Comparison of ENCODE assay signal across 26 cellular contexts in the genomic region with DNA sequence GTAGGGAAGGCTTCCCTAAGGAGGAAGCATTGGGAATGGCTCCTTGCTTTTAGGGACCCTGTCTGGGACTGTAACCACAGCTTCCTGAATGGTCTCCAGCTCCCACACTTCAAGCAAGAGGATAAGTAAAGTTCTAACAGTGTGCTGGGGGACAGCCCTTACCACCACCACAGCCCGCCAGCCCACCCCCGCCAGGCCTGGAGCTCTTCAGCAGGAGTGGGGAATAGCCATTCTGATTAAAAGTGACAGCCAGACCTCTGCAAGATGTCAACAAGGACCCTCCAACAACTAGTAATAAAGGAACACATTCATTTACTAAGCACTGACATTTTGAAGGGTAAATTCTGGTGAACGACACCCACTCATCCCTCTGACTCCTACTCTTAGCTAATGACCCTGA. TPM values are rescaled to one million over a fixed set of nuclear protein-coding genes. Genes with fewer than 3 reads are reported as not detected.
A peak's percentile ranks its signal among the peaks of the same experiment; 100 is the strongest.
DNase-seq lines count a peak whose midpoint lies in the region; FAIRE-seq and TF ChIP-seq lines count a peak whose summit lies in the region.
"Had no signal": no experiment of that assay in that cellular context is flagged by ENCODE, and none has a peak within 500 bp of the region (broad histone marks: within the 10 kb centered on the region; RNA-seq: fewer than 3 reads in every experiment).

No MANE protein-coding gene starts in this region.

- H2BK120ac ChIP-seq in H1 (replicated peaks; ENCODE audit: low read depth, low read length), result no peak overlapping the region

- H3K9me3 ChIP-seq in cardiac muscle cell (ENCODE audit: low read depth) (no peaks in the 10 kb centered on the region), left ventricle myocardium inferior (replicated peaks) (no peaks in the 10 kb centered on the region), H1 (ENCODE audit: insufficient read depth in 2 of 2, low read depth in 1 of 2, low read length in 1 of 2) (no peaks in the 10 kb centered on the region), sigmoid colon (no peaks in the 10 kb centered on the region)
- H3K9me3 ChIP-seq: MG63 had no signal

- H4K5ac ChIP-seq in H1 (ENCODE audit: insufficient read length, low read depth, low read length), result no peak overlapping the region

- H3K14ac ChIP-seq in H1 (ENCODE audit: insufficient read length), result no peak overlapping the region

- POLR2A ChIA-PET in H1 (lab: Charles Lee; ENCODE audit: partially characterized antibody), result interaction anchor here (1.3 to 1.8 kb wide), 2 partner anchors 12 to 15 kb away, joined by 3 to 6 read pairs; no protein-coding TSS in a partner anchor

- no peak overlapping the region for H4K8ac ChIP-seq in H1 (ENCODE audit: extremely low read depth, insufficient read depth, low read length)

- no peak overlapping the region for H3K56ac ChIP-seq in H1 (replicated peaks; ENCODE audit: insufficient read length, low read depth, low read length)

- no peaks in the 10 kb centered on the region for H3K79me2 ChIP-seq in H1 (ENCODE audit: control insufficient read depth in 1 of 2, insufficient read depth in 2 of 2, low read length in 2 of 2)

- no peak overlapping the region; the same call in 1 of the 2 replicates for H2BK12ac ChIP-seq in H1 (ENCODE audit: low read depth, low read length)

- no peak for FAIRE-seq in H1 (lab: Jason Lieb, UNC)
- FAIRE-seq: A204.1, D721Med, RCC 7860 had no signal

- H3K9ac ChIP-seq in H1 (replicated peaks in 1 of 4; ENCODE audit: extremely low read depth in 1 of 4, low read depth in 3 of 4, low read length in 3 of 4), result no peak overlapping the region

- H3K4me1 ChIP-seq in cardiac muscle cell (ENCODE audit: low read depth) (peaks cover 27% of the 10 kb centered on the region), left ventricle myocardium inferior (peaks cover 16% of the 10 kb centered on the region), H1 (replicated peaks in 1 of 4; ENCODE audit: control insufficient read depth in 3 of 4, insufficient read depth in 4 of 4, low read length in 3 of 4) (peaks cover 8 to 36% (median 18%) of the 10 kb centered on the region in 4 experiments), sigmoid colon (peaks cover 0 to 17% (median 16%) of the 10 kb centered on the region in 4 donors)

- no peaks in the 10 kb centered on the region for H3K79me1 ChIP-seq in H1 (ENCODE audit: low read depth, low read length)

- H3K4me2 ChIP-seq in H1 (ENCODE audit: insufficient read depth in 1 of 2, low read depth in 2 of 2, low read length in 2 of 2), result no peak overlapping the region

- TF ChIP-seq CTCF in cardiac muscle cell (IDR thresholded peaks at IDR 0.05; ENCODE audit: low read depth, low read length) (no peak), left ventricle myocardium inferior (IDR thresholded peaks at IDR 0.05; ENCODE audit: borderline replicate concordance) (no peak), H1 (IDR thresholded peaks at IDR 0.05; ENCODE audit: control extremely low read depth in 1 of 3, insufficient read depth in 1 of 3, low read depth in 1 of 3, low read length in 3 of 3) (no peak), sigmoid colon (IDR thresholded peaks at IDR 0.05) (no peak)

- no peak overlapping the region for H2BK5ac ChIP-seq in H1 (ENCODE audit: low read depth, low read length)

- H3K4ac ChIP-seq in H1 (replicated peaks; ENCODE audit: insufficient read length, low read depth, low read length), result no peak overlapping the region

- H2BK20ac ChIP-seq in H1 (ENCODE audit: low read length), result peak overlapping the region; percentile 49; the same call in 1 of the 2 replicates

- peak overlapping the region; percentile 6; the same call in 1 of the 2 replicates for H2BK15ac ChIP-seq in H1 (ENCODE audit: low read length)

- H4K91ac ChIP-seq in H1 (replicated peaks; ENCODE audit: insufficient read length, low read length), result no peak overlapping the region

- H3K18ac ChIP-seq in H1 (ENCODE audit: extremely low read depth, low read length), result no peak overlapping the region

- H3K23me2 ChIP-seq in H1 (ENCODE audit: low read depth, low read length), result no peaks in the 10 kb centered on the region

- H3K4me3 ChIP-seq in cardiac muscle cell (no peak overlapping the region), left ventricle myocardium inferior (no peak overlapping the region), H1 (ENCODE audit: extremely low read depth in 1 of 4, insufficient read depth in 2 of 4, low read depth in 3 of 4, low read length in 4 of 4) (no peak overlapping the region), sigmoid colon (no peak overlapping the region)
- H3K4me3 ChIP-seq: MG63 had no signal

- no peak overlapping the region for H2AFZ ChIP-seq in H1 (ENCODE audit: low read length)

- CTCF ChIA-PET in H1 (lab: Charles Lee; ENCODE audit: partially characterized antibody), result interaction anchor here (1.0 to 2.9 kb wide), 6 partner anchors 8 to 56 kb away, joined by 3 to 15 read pairs (median 3); no protein-coding TSS in a partner anchor

- H3K27ac ChIP-seq in cardiac muscle cell (peak overlapping the region; percentile 31), left ventricle myocardium inferior (replicated peaks) (no peak overlapping the region), H1 (ENCODE audit: low read depth, low read length) (no peak overlapping the region), sigmoid colon (peak overlapping the region in 1 of 4 donors; percentile 87), substantia nigra (ENCODE audit: low read depth, low read length, poor library complexity, severe bottlenecking) (no peak overlapping the region)

- DNase-seq in cardiac muscle cell (ENCODE audit: low read depth in 1 of 2, low spot score in 1 of 2) (peak in 1 of 2 donors; percentile 82), left ventricle myocardium inferior (no peak), KBM-7 (peak; percentile 55), H1 (ENCODE audit: low read depth in 1 of 2, low spot score in 2 of 2) (no peak), sigmoid colon (peak; percentile 38), substantia nigra (lab: John Stamatoyannopoulos, UW) (no peak)
- no peak for DNase-seq in activated CD4-positive, alpha-beta T cell treated with anti-CD3 and anti-CD28 coated beads, Interleukin-2, amount 50 U/mL, for 1 hour
- no peak for DNase-seq in stimulated activated CD4-positive, alpha-beta T cell treated with anti-CD3 and anti-CD28 coated beads, Interleukin-1b, Interleukin-23, amount 100 ng/mL, for 48 hours
- DNase-seq: DMS53, EL, Kasumi-1, MG63, NCI-H1092, NCI-H1436, NCI-H187 treated with DMSO at 0.1 percent for 48 hours, NCI-H2107, NCI-H2227 treated with DMSO at 0.1 percent for 48 hours, NCI-H510A treated with DMSO at 0.1 percent for 48 hours, NCI-H774, OCI-M1 had no signal

- no peaks in the 10 kb centered on the region for H4K20me1 ChIP-seq in H1 (replicated peaks in 1 of 2; ENCODE audit: control insufficient read depth in 1 of 2, insufficient read depth in 2 of 2, low read length in 2 of 2)

- TF ChIP-seq RAD21 in H1 (IDR thresholded peaks at IDR 0.05 in 1 of 2, conservative IDR thresholded peaks at IDR 0.05 in 1 of 2; ENCODE audit: low read depth in 2 of 2, low read length in 2 of 2), result no peak

- intact Hi-C loops in left ventricle myocardium inferior (cut with micrococcal nuclease), result loop anchor here (10.0 kb wide), 1 partner anchor 167 kb away; the partner anchor contains the start of gene HES1
- intact Hi-C loops in sigmoid colon (cut with DNase I), result no loop called here

- in situ Hi-C loops in KBM-7 (cut with MboI; ENCODE audit: low pct_unique_long_range_greater_than_20kb, low sequenced_read_pairs), result no loop called here

- no peak overlapping the region for H3K23ac ChIP-seq in H1 (ENCODE audit: insufficient read length)

- H3K27me3 ChIP-seq in cardiac muscle cell (no peaks in the 10 kb centered on the region), left ventricle myocardium inferior (ENCODE audit: low read depth) (peaks cover 46% of the 10 kb centered on the region), H1 (replicated peaks in 1 of 4; ENCODE audit: control insufficient read depth in 3 of 4, extremely low read depth in 1 of 4, insufficient read depth in 3 of 4, low read length in 3 of 4) (peaks cover 0 to 2% (median 0%) of the 10 kb centered on the region in 4 experiments; a peak in 3 of 7 replicates), sigmoid colon (no peaks in the 10 kb centered on the region)
- H3K27me3 ChIP-seq: MG63 had no signal

- no peaks in the 10 kb centered on the region for H3K36me3 ChIP-seq in cardiac muscle cell
- no peaks in the 10 kb centered on the region for H3K36me3 ChIP-seq in left ventricle myocardium inferior
- H3K36me3 ChIP-seq in H1 (ENCODE audit: control insufficient read depth in 2 of 4, insufficient read depth in 4 of 4, low read length in 3 of 4), result no peaks in the 10 kb centered on the region
- H3K36me3 ChIP-seq in sigmoid colon, result no peaks in the 10 kb centered on the region
- H3K36me3 ChIP-seq: MG63 had no signal

- H2AK5ac ChIP-seq in H1 (ENCODE audit: low read depth, low read length), result no peak overlapping the region

- no peak for TF ChIP-seq POLR2A in H1 (IDR thresholded peaks at IDR 0.05; ENCODE audit: control extremely low read depth in 1 of 2, low read depth in 2 of 2, low read length in 2 of 2)
- TF ChIP-seq POLR2A in sigmoid colon (IDR thresholded peaks at IDR 0.05), result no peak

- TF ChIP-seq EP300 in H1 (IDR thresholded peaks at IDR 0.05; ENCODE audit: borderline replicate concordance in 1 of 2, low read depth in 2 of 2, low read length in 2 of 2) (no peak), sigmoid colon (IDR thresholded peaks at IDR 0.05) (no peak)

- WGBS in H1 (ENCODE audit: extremely low coverage in 1 of 2, insufficient coverage in 1 of 2, insufficient read length in 1 of 2, insufficient replicate concordance in 2 of 2, low coverage in 1 of 2, low lambda C conversion rate in 2 of 2, missing lambda C conversion rate in 1 of 2), 2 experiments, result 96% methylated on average over 3 of the region's 3 CpGs; no CpG with 5 or more reads in 1 of the 2 experiments
- 92 to 93% methylated on average over 3 of the region's 3 CpGs for WGBS in sigmoid colon, 2 donors

TF ChIP-seq in H1, 55 proteins besides CTCF, POLR2A, EP300 and RAD21 (continues in another document):
- no peak for TF ChIP-seq GTF2F1 (IDR thresholded peaks at IDR 0.05; ENCODE audit: borderline replicate concordance, low read depth, low read length)
- no peak for TF ChIP-seq HDAC2 (IDR thresholded peaks at IDR 0.05; ENCODE audit: borderline replicate concordance in 1 of 2, low read depth in 2 of 2, low read length in 2 of 2)

RNA-seq across cellular contexts. Expression of gene CPN2, which starts 49.4 kb away (rescaled TPM):
- 0.36 and 0.56 TPM in 2 replicates for total RNA-seq in cardiac muscle cell
- 0.88 and 1.3 TPM in 2 replicates for polyA plus RNA-seq in cardiac muscle cell
- 2.4 TPM for total RNA-seq in left ventricle myocardium inferior
- not detected in 2 replicates for total RNA-seq in H1 (2021; fragmentation: NEBNext Ultra II Directional; extraction: Animal tissue kit (Norgen Biotek cat#: 25700))
- polyA plus RNA-seq in H1 (2011; rRNA removed), result 0.03 TPM in 1 of 2 replicates, not detected in the other
- not detected for polyA plus RNA-seq in H1 (2011; cell fraction: cytosol; rRNA removed)
- not detected for polyA plus RNA-seq in H1 (2011; cell fraction: nucleus; rRNA removed)
- polyA plus RNA-seq in H1 (2012, experiment 1 of 2), result 0.12 TPM in 1 of 4 replicates, not detected in the others
- polyA plus RNA-seq in H1 (2012, experiment 2 of 2), result not detected
- 0.02 TPM for polyA plus RNA-seq in H1 (2013, experiment 1 of 2)
- polyA plus RNA-seq in H1 (2013, experiment 2 of 2), result 0.02 TPM
- not detected in 2 replicates for polyA minus RNA-seq in H1 (2011; rRNA and poly(A)+ RNA removed)
- polyA minus RNA-seq in H1 (2011; cell fraction: cytosol; rRNA and poly(A)+ RNA removed), result not detected
- not detected for polyA minus RNA-seq in H1 (2011; cell fraction: nucleus; rRNA and poly(A)+ RNA removed)
- not detected for total RNA-seq in sigmoid colon
- polyA plus RNA-seq in sigmoid colon, result under 1 TPM in 1 of 3 donors, not detected in 2; 0.01 TPM
- total RNA-seq: H4, SK-MEL-5 had no signal
- polyA plus RNA-seq: IgD-negative memory B cell had no signal

Comparison
In these comparisons a context has a peak if more than half of its experiments do, and no peak if none do; other contexts are left out.
1. DNase-seq: peak in KBM-7 (single experiment) and sigmoid colon (single experiment); none in left ventricle myocardium inferior (single experiment), H1 (0 of 2), substantia nigra (0 of 49), activated CD4-positive, alpha-beta T cell treated with anti-CD3 and anti-CD28 coated beads, Interleukin-2, amount 50 U/mL, for 1 hour (single experiment) and stimulated activated CD4-positive, alpha-beta T cell treated with anti-CD3 and anti-CD28 coated beads, Interleukin-1b, Interleukin-23, amount 100 ng/mL, for 48 hours (single experiment).